In genomic region chr6:52664991-52665686, GRCh38 we compare ENCODE assay signal across 10 cellular contexts. TPM values are rescaled to one million over a fixed set of nuclear protein-coding genes. Genes with fewer than 3 reads are reported as not detected.
A peak's percentile ranks its signal among the peaks of the same experiment; 100 is the strongest.
DNase-seq lines count a peak whose midpoint lies in the region; ATAC-seq, FAIRE-seq and TF ChIP-seq lines count a peak whose summit lies in the region.
"Had no signal": no experiment of that assay in that cellular context is flagged by ENCODE, and none has a peak within 500 bp of the region (broad histone marks: within the 10 kb centered on the region; RNA-seq: fewer than 3 reads in every experiment).

No MANE protein-coding gene starts in this region.

- H3K27me3 Mint-ChIP-seq in activated T-cell treated with anti-CD3 and anti-CD28 coated beads, Interleukin-2, amount 50 U/mL, for 24 hours, result no peaks in the 10 kb centered on the region

- intact Hi-C loops in endothelial cell of umbilical vein (cut with micrococcal nuclease), result loop anchor here (1.0 to 5.0 kb wide), 2 partner anchors 332 to 381 kb away; partner anchors contain the start of genes GSTA4 and MCM3
- intact Hi-C loops in pancreas (cut with DNase I), result loop anchor here in 2 of 3 donors (2.0 to 5.0 kb wide), 2 partner anchors 248 to 252 kb away; no protein-coding TSS in a partner anchor

- peaks cover 14% of the 10 kb centered on the region for H3K79me2 ChIP-seq in endothelial cell of umbilical vein (ENCODE audit: control insufficient read depth, insufficient read depth, low read length)

- H3K4me2 ChIP-seq in BLaER1 treated with 17β-estradiol and CSF1 and Interleukin-3, amounts not matched to agents 10 nM and 100 nM, result peak overlapping the region; percentile 83 to 99 (median 95)
- peak overlapping the region; percentile 99 for H3K4me2 ChIP-seq in endothelial cell of umbilical vein (ENCODE audit: insufficient read depth, low read length)

- CTCF ChIA-PET in endothelial cell of umbilical vein (lab: Charles Lee), result interaction anchor here (0.6 to 1.4 kb wide), 6 partner anchors 10 to 380 kb away, joined by 3 to 8 read pairs (median 3); partner anchors contain the start of gene MCM3

- WGBS in pancreas, 2 donors, result 35 to 41% methylated on average over 10 of the region's 10 CpGs

- POLR2A ChIA-PET in endothelial cell of umbilical vein (lab: Charles Lee), result no interaction called here

- dilution Hi-C loops in endothelial cell of umbilical vein (cut with MboI; ENCODE audit: extremely low pct_ligation_motif_present, low sequenced_read_pairs), result loop anchor here (10.0 to 25.0 kb wide), 2 partner anchors 278 to 400 kb away; no protein-coding TSS in a partner anchor

- H3K9me3 ChIP-seq in BLaER1 treated with 17β-estradiol and CSF1 and Interleukin-3, amounts not matched to agents 10 nM and 100 nM (replicated peaks in 1 of 11), result no peaks in the 10 kb centered on the region
- H3K9me3 ChIP-seq in MG63 (no peaks in the 10 kb centered on the region), endothelial cell of umbilical vein (replicated peaks; ENCODE audit: control insufficient read depth, insufficient read depth, low read length) (no peaks in the 10 kb centered on the region), pancreas (no peaks in the 10 kb centered on the region)

- peaks cover 0 to 13% (median 0%) of the 10 kb centered on the region in 11 experiments; a peak in 7 of 22 replicates for H4K20me1 ChIP-seq in BLaER1 treated with 17β-estradiol and CSF1 and Interleukin-3, amounts not matched to agents 10 nM and 100 nM
- H4K20me1 ChIP-seq in endothelial cell of umbilical vein (replicated peaks; ENCODE audit: control insufficient read depth, extremely low read depth, insufficient read depth, low read length), result no peaks in the 10 kb centered on the region

- H3K4me1 Mint-ChIP-seq in activated T-cell treated with anti-CD3 and anti-CD28 coated beads, Interleukin-2, amount 50 U/mL, for 24 hours (ENCODE audit: low read depth), result peaks cover 6% of the 10 kb centered on the region

- peaks cover 49 to 77% (median 59%) of the 10 kb centered on the region in 10 experiments for H3K4me1 ChIP-seq in BLaER1 treated with 17β-estradiol and CSF1 and Interleukin-3, amounts not matched to agents 10 nM and 100 nM
- peaks cover 15% of the 10 kb centered on the region for H3K4me1 ChIP-seq in endothelial cell of umbilical vein (ENCODE audit: control insufficient read depth, extremely low read depth, insufficient read depth, low read length)
- H3K4me1 ChIP-seq in pancreas, result no peaks in the 10 kb centered on the region

- no peak overlapping the region for H3K4me3 Mint-ChIP-seq in activated T-cell treated with anti-CD3 and anti-CD28 coated beads, Interleukin-2, amount 50 U/mL, for 24 hours
- H3K4me3 Mint-ChIP-seq: activated naive CD8-positive, alpha-beta T cell had no signal

- H3K9me1 ChIP-seq in endothelial cell of umbilical vein (replicated peaks; ENCODE audit: control insufficient read depth, extremely low read depth, insufficient read depth, low read length), result no peaks in the 10 kb centered on the region

- H3K27me3 ChIP-seq in BLaER1 treated with 17β-estradiol and CSF1 and Interleukin-3, amounts not matched to agents 10 nM and 100 nM, result peaks cover 0 to 7% (median 0%) of the 10 kb centered on the region in 11 experiments; a peak in 1 of 22 replicates
- H3K27me3 ChIP-seq in MG63, result no peaks in the 10 kb centered on the region
- no peaks in the 10 kb centered on the region for H3K27me3 ChIP-seq in endothelial cell of umbilical vein (ENCODE audit: control insufficient read depth in 2 of 2, insufficient read depth in 2 of 2, low read length in 2 of 2)
- H3K27me3 ChIP-seq in pancreas, result no peaks in the 10 kb centered on the region

- peak overlapping the region; percentile 67 to 92 (median 78) for H3K4me3 ChIP-seq in BLaER1 treated with 17β-estradiol and CSF1 and Interleukin-3, amounts not matched to agents 10 nM and 100 nM
- H3K4me3 ChIP-seq in MG63 (peak overlapping the region; percentile 66), endothelial cell of umbilical vein (replicated peaks in 1 of 3; ENCODE audit: insufficient read depth in 1 of 3, low read depth in 1 of 3, low read length in 3 of 3) (peak overlapping the region; percentile 46 to 92 (median 54)), pancreas (peak overlapping the region; percentile 58 to 76 (median 71))

- FAIRE-seq in endothelial cell of umbilical vein (lab: Jason Lieb, UNC) (no peak), pancreas (lab: Jason Lieb, UNC) (no peak)

- no peak for TF ChIP-seq POLR2A in endothelial cell of umbilical vein (IDR thresholded peaks at IDR 0.05; ENCODE audit: low read depth, low read length)

- TF ChIP-seq CTCF in endothelial cell of umbilical vein (IDR thresholded peaks at IDR 0.05; ENCODE audit: extremely low read depth in 1 of 2, insufficient read depth in 1 of 2, low read depth in 1 of 2, low read length in 2 of 2) (no peak), pancreas (IDR thresholded peaks at IDR 0.05) (no peak)

- no peaks in the 10 kb centered on the region for H3K36me3 Mint-ChIP-seq in activated T-cell treated with anti-CD3 and anti-CD28 coated beads, Interleukin-2, amount 50 U/mL, for 24 hours (ENCODE audit: low read depth)
- H3K36me3 Mint-ChIP-seq: activated naive CD8-positive, alpha-beta T cell had no signal

- H3K9ac ChIP-seq in BLaER1 treated with 17β-estradiol and CSF1 and Interleukin-3, amounts not matched to agents 10 nM and 100 nM, result peak overlapping the region; percentile 77 to 92 (median 85)
- H3K9ac ChIP-seq in endothelial cell of umbilical vein (replicated peaks; ENCODE audit: extremely low read depth, insufficient read depth, low read length), result peak overlapping the region; percentile 75

- BruUV-seq in endothelial cell of umbilical vein (replicated peaks; lab: Mats Ljungman, UMichigan), result no TSS peak

- peak overlapping the region; percentile 39 to 83 (median 76); a peak in 21 of 22 replicates for H3K27ac ChIP-seq in BLaER1 treated with 17β-estradiol and CSF1 and Interleukin-3, amounts not matched to agents 10 nM and 100 nM
- H3K27ac ChIP-seq in endothelial cell of umbilical vein (ENCODE audit: insufficient read depth, low read depth, low read length) (no peak overlapping the region), pancreas (peak overlapping the region in 2 of 4 donors; percentile 70 to 84)

- H2AFZ ChIP-seq in endothelial cell of umbilical vein (ENCODE audit: low read depth, low read length), result peak overlapping the region; percentile 79

- DNase-seq in MG63 (peak; percentile 36), endothelial cell of umbilical vein (ENCODE audit: low read depth, low spot score) (no peak), pancreas (no peak), NCI-H2081 treated with DMSO at 0.1 percent for 48 hours (lab: John Stamatoyannopoulos, UW) (no peak), dedifferentiated amniotic fluid mesenchymal stem cell (ENCODE audit: extremely low spot score) (no peak), UCSD-AML1 (lab: John Stamatoyannopoulos, UW; ENCODE audit: unreplicated experiment) (no peak)
- DNase-seq in activated T-cell treated with anti-CD3 and anti-CD28 coated beads, Interleukin-2, amount 50 U/mL, for 24 hours, result no peak
- DNase-seq: KG1 had no signal

- H3K36me3 ChIP-seq in BLaER1 treated with 17β-estradiol and CSF1 and Interleukin-3, amounts not matched to agents 10 nM and 100 nM, result peaks cover 0 to 29% (median 0%) of the 10 kb centered on the region in 11 experiments; a peak in 4 of 22 replicates
- H3K36me3 ChIP-seq in MG63 (peaks cover 35% of the 10 kb centered on the region), endothelial cell of umbilical vein (ENCODE audit: control insufficient read depth in 2 of 2, extremely low read depth in 1 of 2, insufficient read depth in 2 of 2, low read length in 2 of 2) (no peaks in the 10 kb centered on the region), pancreas (no peaks in the 10 kb centered on the region)

- no peak overlapping the region for H3K27ac Mint-ChIP-seq in activated T-cell treated with anti-CD3 and anti-CD28 coated beads, Interleukin-2, amount 50 U/mL, for 24 hours
- H3K27ac Mint-ChIP-seq: activated naive CD8-positive, alpha-beta T cell had no signal

- ATAC-seq in pancreas, result peak in 3 of 4 donors; percentile 1 to 6 (median 5)

- no peaks in the 10 kb centered on the region for H3K9me3 Mint-ChIP-seq in activated T-cell treated with anti-CD3 and anti-CD28 coated beads, Interleukin-2, amount 50 U/mL, for 24 hours

TF ChIP-seq in endothelial cell of umbilical vein, 7 proteins besides CTCF, POLR2A, EP300 and RAD21:
- no peak for TF ChIP-seq POLR2AphosphoS5 (IDR thresholded peaks at IDR 0.05; ENCODE audit: insufficient read depth, low read depth, low read length)
- no peak for TF ChIP-seq EZH2 (IDR thresholded peaks at IDR 0.05; ENCODE audit: borderline replicate concordance, low read depth, low read length, severe bottlenecking)
- no peak for TF ChIP-seq MYC (IDR thresholded peaks at IDR 0.05; ENCODE audit: low read depth, low read length)
- TF ChIP-seq FOS (IDR thresholded peaks at IDR 0.05; ENCODE audit: borderline replicate concordance, insufficient read depth, low read length), result no peak
- TF ChIP-seq JUN (IDR thresholded peaks at IDR 0.05; ENCODE audit: borderline replicate concordance, insufficient read depth, insufficient read length, low read depth), result no peak

RNA-seq across cellular contexts. Expression of gene TMEM14A, which starts 5.8 kb away (rescaled TPM):
- total RNA-seq in MG63 (2014; rRNA removed; shearing (Covaris generic); ENCODE audit: low replicate concordance), result 279 and 387 TPM in 2 replicates
- total RNA-seq in endothelial cell of umbilical vein, result 19.5 and 22.5 TPM in 2 replicates
- 21.3 and 33.7 TPM in 2 replicates for polyA plus RNA-seq in endothelial cell of umbilical vein
- polyA plus RNA-seq in endothelial cell of umbilical vein (2011; cell fraction: cytosol; rRNA removed), result 23.2 and 24.5 TPM in 2 replicates
- polyA plus RNA-seq in endothelial cell of umbilical vein (2011; cell fraction: nucleus; rRNA removed), result 9.4 and 14.3 TPM in 2 replicates
- polyA plus RNA-seq in endothelial cell of umbilical vein (2012), result 21.9 and 31.7 TPM in 2 replicates
- polyA minus RNA-seq in endothelial cell of umbilical vein, result 5.6 and 6.8 TPM in 2 replicates
- 10.4 TPM for polyA minus RNA-seq in endothelial cell of umbilical vein (2011; cell fraction: cytosol; rRNA and poly(A)+ RNA removed)
- 1.5 and 2.2 TPM in 2 replicates for polyA minus RNA-seq in endothelial cell of umbilical vein (2011; cell fraction: nucleus; rRNA and poly(A)+ RNA removed)
- total RNA-seq in pancreas, result 10 to 100 TPM; 12.4 to 24.4 (median 17.3) TPM
- 10 to 100 TPM; 15.9 to 29.6 TPM for polyA plus RNA-seq in pancreas

Comparison
In these comparisons a context has a peak if more than half of its experiments do, and no peak if none do; other contexts are left out.
1. RNA of gene TMEM14A, which starts 5.8 kb away (total RNA-seq): 279 to 387 TPM in MG63; 19.5 to 22.5 TPM in endothelial cell of umbilical vein and 12.4 to 24.4 TPM in pancreas; every median in the first group is over 10 times any median in the second.
2. Peak in every context shown above with its lines, with median percentiles within 50 percentile points of each other: H3K4me3 ChIP-seq.